Comparison of ENCODE assay signal across 25 cellular contexts in genomic region chr22:44244265-44244822, GRCh38.
"Had no signal": no experiment of that assay in that cellular context is flagged by ENCODE, and none has a peak within 500 bp of the region (broad histone marks: within the 10 kb centered on the region; RNA-seq: fewer than 3 reads in every experiment).

No MANE protein-coding gene starts in this region.

- H3K36me3 Mint-ChIP-seq: mesothelial cell of epicardium; naive thymus-derived CD4-positive, alpha-beta T cell; stimulated activated naive B cell treated with anti-CD40 and anti-IgM and Interleukin-4, amounts not matched to agents 10 μg/mL and 1 μg/mL and 100 μg/mL, for 72 hours had no signal

- H3K36me3 ChIP-seq: gastrocnemius medialis, pancreas, right lobe of liver, suprapubic skin, transverse colon, upper lobe of right lung, uterus had no signal

- H3K4me1 Mint-ChIP-seq: mesothelial cell of epicardium; naive thymus-derived CD4-positive, alpha-beta T cell; nephron; stimulated activated naive B cell treated with anti-CD40 and anti-IgM and Interleukin-4, amounts not matched to agents 10 μg/mL and 1 μg/mL and 100 μg/mL, for 72 hours had no signal

- H3K9me3 ChIP-seq: gastrocnemius medialis, mucosa of descending colon, pancreas, right lobe of liver, suprapubic skin, transverse colon, upper lobe of right lung had no signal

- H3K4me3 ChIP-seq: gastrocnemius medialis, hepatocyte, mucosa of descending colon, pancreas, right lobe of liver, suprapubic skin, transverse colon, upper lobe of right lung, uterus had no signal

- H3K4me3 Mint-ChIP-seq: effector memory CD8-positive, alpha-beta T cell; mesothelial cell of epicardium; naive thymus-derived CD4-positive, alpha-beta T cell; nephron; stimulated activated naive B cell treated with anti-CD40 and anti-IgM and Interleukin-4, amounts not matched to agents 10 μg/mL and 1 μg/mL and 100 μg/mL, for 72 hours; stimulated activated naive CD8-positive, alpha-beta T cell treated with anti-CD3 and anti-CD28 coated beads, Interleukin-15, Interleukin-2, amounts not matched to agents 100 ng/mL and 50 ng/mL, for 24 hours had no signal

- DNase-seq: cortex of kidney; effector memory CD8-positive, alpha-beta T cell; foreskin fibroblast; gastrocnemius medialis; kidney; mesenchymal stem cell; mucosa of descending colon; naive thymus-derived CD4-positive, alpha-beta T cell; occipital lobe; pancreas; retina; right lobe of liver; small intestine; stimulated activated CD4-positive, alpha-beta T cell treated with anti-CD3 and anti-CD28 coated beads, Interleukin-15, amount 100 ng/mL, for 24 hours; stimulated activated CD4-positive, alpha-beta T cell treated with anti-CD3 and anti-CD28 coated beads, Interleukin-2, amount 100 ng/mL, for 48 hours; stimulated activated naive B cell treated with anti-CD40 and anti-IgM and Interleukin-4, amounts not matched to agents 10 μg/mL and 1 μg/mL and 100 μg/mL, for 72 hours; transverse colon; upper lobe of right lung; uterus had no signal

- H3K4me2 ChIP-seq: hepatocyte had no signal

- H3K4me1 ChIP-seq: gastrocnemius medialis, pancreas, right lobe of liver, suprapubic skin, transverse colon, upper lobe of right lung, uterus had no signal

- H3K27ac Mint-ChIP-seq: effector memory CD8-positive, alpha-beta T cell; mesothelial cell of epicardium; naive thymus-derived CD4-positive, alpha-beta T cell; nephron; stimulated activated naive B cell treated with anti-CD40 and anti-IgM and Interleukin-4, amounts not matched to agents 10 μg/mL and 1 μg/mL and 100 μg/mL, for 72 hours; stimulated activated naive CD8-positive, alpha-beta T cell treated with anti-CD3 and anti-CD28 coated beads, Interleukin-15, Interleukin-2, amounts not matched to agents 100 ng/mL and 50 ng/mL, for 24 hours had no signal

- H3K27ac ChIP-seq: gastrocnemius medialis, hepatocyte, pancreas, right lobe of liver, suprapubic skin, transverse colon, upper lobe of right lung, uterus had no signal

- ATAC-seq: effector memory CD8-positive, alpha-beta T cell; gastrocnemius medialis; left lobe of liver; mucosa of descending colon; naive thymus-derived CD4-positive, alpha-beta T cell; pancreas; right lobe of liver; stimulated activated naive B cell treated with anti-CD40 and anti-IgM and Interleukin-4, amounts not matched to agents 10 μg/mL and 1 μg/mL and 100 μg/mL, for 72 hours; upper lobe of right lung had no signal

- H3K27me3 ChIP-seq: hepatocyte, pancreas, right lobe of liver, transverse colon, uterus had no signal

- H3K79me2 ChIP-seq: hepatocyte had no signal

- H3K9me3 Mint-ChIP-seq: effector memory CD8-positive, alpha-beta T cell; mesothelial cell of epicardium; stimulated activated naive CD8-positive, alpha-beta T cell treated with anti-CD3 and anti-CD28 coated beads, Interleukin-15, Interleukin-2, amounts not matched to agents 100 ng/mL and 50 ng/mL, for 24 hours had no signal

- H2AFZ ChIP-seq: hepatocyte had no signal
